Comparison of ENCODE assay signal across 25 cellular contexts in the genomic region with DNA sequence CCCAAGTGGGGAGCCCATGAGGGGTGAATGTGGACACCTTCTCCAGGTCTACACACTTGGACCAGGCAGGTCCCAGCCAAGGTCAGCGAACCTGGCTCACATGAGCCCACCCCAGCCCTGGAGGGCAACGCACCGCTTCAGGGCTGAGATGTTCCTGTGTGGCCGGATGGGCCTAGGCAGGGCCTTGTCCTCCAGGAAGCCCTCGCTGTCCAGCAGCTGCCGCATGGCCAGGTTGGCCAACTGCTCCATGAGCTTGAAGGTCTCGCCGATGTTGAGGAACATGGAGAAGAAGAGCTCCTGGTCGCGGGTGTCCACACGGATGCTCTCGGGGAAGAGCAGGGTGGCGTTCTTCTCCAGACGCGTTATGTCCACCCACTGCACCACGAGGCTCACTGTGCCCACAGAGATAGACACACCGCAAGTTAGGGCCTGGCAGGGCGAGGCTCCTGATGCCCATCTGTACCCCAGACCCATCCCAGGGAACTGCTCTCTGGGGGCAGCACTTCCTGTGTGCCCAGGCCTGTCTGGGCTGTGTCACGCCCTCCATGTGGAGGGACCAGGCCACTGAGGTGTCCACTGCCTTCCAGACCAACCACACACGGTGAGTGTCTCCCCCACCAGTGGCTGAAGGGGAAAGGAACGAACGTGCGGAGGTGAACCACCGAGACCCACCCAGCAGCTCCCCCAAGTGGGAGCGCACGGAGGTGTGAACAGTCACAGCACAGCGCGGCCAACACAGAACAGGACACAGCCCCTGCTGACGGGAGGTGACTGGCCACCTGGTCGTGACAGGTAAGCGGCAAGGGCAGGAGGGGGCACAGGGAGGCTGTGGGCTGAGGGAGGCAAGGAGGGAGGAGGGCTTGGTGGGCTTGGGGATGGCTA. TPM values are rescaled to one million over a fixed set of nuclear protein-coding genes. Genes with fewer than 3 reads are reported as not detected.
A peak's percentile ranks its signal among the peaks of the same experiment; 100 is the strongest.
DNase-seq lines count a peak whose midpoint lies in the region; ATAC-seq, FAIRE-seq and TF ChIP-seq lines count a peak whose summit lies in the region.
"Had no signal": no experiment of that assay in that cellular context is flagged by ENCODE, and none has a peak within 500 bp of the region (broad histone marks: within the 10 kb centered on the region; RNA-seq: fewer than 3 reads in every experiment).

No MANE protein-coding gene starts in this region.

- peaks cover 29% of the 10 kb centered on the region for H3K36me3 Mint-ChIP-seq in mesothelial cell of epicardium

- H3K79me1 ChIP-seq in IMR-90 (ENCODE audit: low read depth in 1 of 2, low read length in 2 of 2), result peaks cover 2 to 5% of the 10 kb centered on the region in 2 experiments; a peak in 1 of 4 replicates

- H3K4me1 ChIP-seq in IMR-90 (ENCODE audit: control insufficient read depth, insufficient read depth, low read length) (no peaks in the 10 kb centered on the region), K562 (replicated peaks in 1 of 2; ENCODE audit: control insufficient read depth in 2 of 2, insufficient read depth in 2 of 2, low read length in 2 of 2) (no peaks in the 10 kb centered on the region), suprapubic skin (no peaks in the 10 kb centered on the region)

- intact Hi-C loops in IMR-90 (cut with micrococcal nuclease) (no loop called here), K562 (cut with micrococcal nuclease) (no loop called here)

- no peaks in the 10 kb centered on the region for H3K27me3 Mint-ChIP-seq in mesothelial cell of epicardium (ENCODE audit: low read depth)
- H3K27me3 Mint-ChIP-seq: CD4-positive, alpha-beta memory T cell had no signal

- ATAC-seq in IMR-90 (ENCODE audit: low read depth) (no peak), K562 (peak; percentile 24; the same call in 1 of the 3 replicates)
- ATAC-seq: Panc1 had no signal

- H3K4me1 Mint-ChIP-seq in mesothelial cell of epicardium, result no peaks in the 10 kb centered on the region
- H3K4me1 Mint-ChIP-seq: CD4-positive, alpha-beta memory T cell had no signal

- H3K27ac ChIP-seq in IMR-90 (ENCODE audit: insufficient read depth, low read length) (no peak overlapping the region), K562 (ENCODE audit: extremely low read depth, low read depth, low read length) (no peak overlapping the region), suprapubic skin (no peak overlapping the region)
- H3K27ac ChIP-seq: GM23248, RWPE1 had no signal

- H3K79me2 ChIP-seq in K562 (ENCODE audit: control insufficient read depth, insufficient read depth, low read length), result no peaks in the 10 kb centered on the region

- H2AK9ac ChIP-seq in IMR-90 (replicated peaks; ENCODE audit: low read depth, low read length, poor library complexity), result peak overlapping the region; percentile 55

- no peak overlapping the region for H4K5ac ChIP-seq in IMR-90 (ENCODE audit: low read depth, low read length)

- H2BK15ac ChIP-seq in IMR-90 (ENCODE audit: low read depth, low read length), result no peak overlapping the region

- no peak overlapping the region for H3K14ac ChIP-seq in IMR-90 (replicated peaks; ENCODE audit: low read depth, low read length)

- TF ChIP-seq EP300 in K562 (IDR thresholded peaks at IDR 0.05; ENCODE audit: low read length) (no peak), suprapubic skin (IDR thresholded peaks at IDR 0.05) (no peak)

- H3K9me3 ChIP-seq in IMR-90 (ENCODE audit: control insufficient read depth, insufficient read depth, low read length), result no peaks in the 10 kb centered on the region
- no peaks in the 10 kb centered on the region for H3K9me3 ChIP-seq in K562 (replicated peaks; ENCODE audit: control insufficient read depth, insufficient read depth, low read depth, low read length)
- no peaks in the 10 kb centered on the region for H3K9me3 ChIP-seq in suprapubic skin

- TF ChIP-seq CTCF in IMR-90 (conservative IDR thresholded peaks at IDR 0.05; ENCODE audit: low read depth, low read length) (no peak), K562 (IDR thresholded peaks at IDR 0.05 in 2 of 3, conservative IDR thresholded peaks at IDR 0.05 in 1 of 3; ENCODE audit: insufficient read depth in 2 of 3, low read depth in 1 of 3, low read length in 3 of 3) (peak in 2 of 3 experiments; percentile 10 to 12; a peak in 2 of 6 replicates), mesothelial cell of epicardium (IDR thresholded peaks at IDR 0.05; ENCODE audit: unreplicated experiment) (no peak), suprapubic skin (IDR thresholded peaks at IDR 0.05) (no peak)

- dilution Hi-C loops in IMR-90 (cut with HindIII; ENCODE audit: low sequenced_read_pairs, unreplicated experiment), result no loop called here

- H3K27me3 ChIP-seq in IMR-90 (ENCODE audit: control insufficient read depth, insufficient read depth, low read length) (no peaks in the 10 kb centered on the region), K562 (ENCODE audit: control insufficient read depth in 2 of 2, insufficient read depth in 2 of 2, low read length in 2 of 2) (no peaks in the 10 kb centered on the region), suprapubic skin (no peaks in the 10 kb centered on the region)

- no peak for FAIRE-seq in K562 (lab: Jason Lieb, UNC)
- FAIRE-seq: GM18507, HTR-8/SVneo had no signal

- H3K9me1 ChIP-seq in IMR-90 (ENCODE audit: insufficient read depth, low read length) (no peaks in the 10 kb centered on the region), K562 (ENCODE audit: control insufficient read depth, insufficient read depth, low read length) (peaks cover 3% of the 10 kb centered on the region)

- H2BK20ac ChIP-seq in IMR-90 (ENCODE audit: low read depth, low read length), result no peak overlapping the region

- no peak overlapping the region for H3K4me3 Mint-ChIP-seq in mesothelial cell of epicardium
- H3K4me3 Mint-ChIP-seq: CD4-positive, alpha-beta memory T cell; HFFc6 had no signal

- no TSS peak for BruUV-seq in IMR-90 (replicated peaks; lab: Mats Ljungman, UMichigan)
- no TSS peak for BruUV-seq in K562 (replicated peaks; lab: Mats Ljungman, UMichigan)

- H4K91ac ChIP-seq in IMR-90 (ENCODE audit: insufficient read depth, low read depth, low read length), result no peak overlapping the region

- H3K9me3 Mint-ChIP-seq in mesothelial cell of epicardium, result no peaks in the 10 kb centered on the region
- H3K9me3 Mint-ChIP-seq: HFFc6 had no signal

- no peak for TF ChIP-seq RAD21 in IMR-90 (IDR thresholded peaks at IDR 0.05; ENCODE audit: low read length)
- no peak for TF ChIP-seq RAD21 in K562 (CRISPR knock-in tag; conservative IDR thresholded peaks at IDR 0.05 in 1 of 2, IDR thresholded peaks at IDR 0.05 in 1 of 2)

- H3K4me2 ChIP-seq in IMR-90 (ENCODE audit: low read depth, low read length), result no peak overlapping the region
- no peak overlapping the region for H3K4me2 ChIP-seq in K562 (ENCODE audit: insufficient read depth, low read length)

- no peak for TF ChIP-seq POLR2A in IMR-90 (IDR thresholded peaks at IDR 0.05; ENCODE audit: low read depth, low read length)
- TF ChIP-seq POLR2A in K562 (conservative IDR thresholded peaks at IDR 0.05), result no peak
- TF ChIP-seq POLR2A in suprapubic skin (IDR thresholded peaks at IDR 0.05), result no peak

- no peak overlapping the region for H3K23ac ChIP-seq in IMR-90 (ENCODE audit: low read depth, low read length)

- H2BK5ac ChIP-seq in IMR-90 (ENCODE audit: low read depth, low read length, poor library complexity, severe bottlenecking), result no peak overlapping the region

- H3K56ac ChIP-seq in IMR-90 (ENCODE audit: extremely low read depth, insufficient read depth, low read length), result no peak overlapping the region

- H3K27ac Mint-ChIP-seq in mesothelial cell of epicardium, result peak overlapping the region; percentile 12
- H3K27ac Mint-ChIP-seq: CD4-positive, alpha-beta memory T cell; HFFc6 had no signal

- no peak for DNase-seq in IMR-90
- DNase-seq in K562 (ENCODE audit: extremely low read depth in 1 of 4, low spot score in 3 of 4), result no peak
- no peak for DNase-seq in mesothelial cell of epicardium (ENCODE audit: low spot score in 2 of 2, unreplicated experiment in 2 of 2)
- DNase-seq in COLO668 (lab: John Stamatoyannopoulos, UW; ENCODE audit: unreplicated experiment), result no peak
- DNase-seq in NCI-H2227 (lab: John Stamatoyannopoulos, UW; ENCODE audit: unreplicated experiment), result no peak
- DNase-seq in suprapubic skin (ENCODE audit: low spot score in 2 of 2), result no peak
- DNase-seq in NCI-H2196 (lab: John Stamatoyannopoulos, UW; ENCODE audit: unreplicated experiment), result no peak
- DNase-seq: CD4-positive, alpha-beta memory T cell; DMS 273 treated with DMSO at 0.1 percent for 48 hours; DMS79; GM23248; H7; HFFc6; NCI-H1048; NCI-H1417; NCI-H1694; NCI-H2029 treated with DMSO at 0.1 percent for 48 hours; NCI-H226; NCI-H510A; NCI-H69; SHP77 had no signal

- H4K8ac ChIP-seq in IMR-90 (ENCODE audit: low read depth in 2 of 2, low read length in 2 of 2), result no peak overlapping the region

- no peak overlapping the region for H3K18ac ChIP-seq in IMR-90 (ENCODE audit: low read depth, low read length)

- 97% methylated on average over 16 of the region's 31 CpGs; no CpG with 5 or more reads in 1 of the 2 experiments for WGBS in IMR-90 (ENCODE audit: extremely low coverage in 2 of 2, insufficient read length in 1 of 2), 2 experiments
- 94% methylated on average over 21 of the region's 31 CpGs for WGBS in K562 (ENCODE audit: insufficient coverage, low coverage, missing lambda C conversion rate)
- 87% methylated on average over 11 of the region's 31 CpGs for WGBS in suprapubic skin

- in situ Hi-C loops in IMR-90 (cut with MboI; ENCODE audit: low sequenced_read_pairs), result no loop called here
- in situ Hi-C loops in K562 (cut with MboI), result no loop called here

- H4K20me1 ChIP-seq in IMR-90 (ENCODE audit: insufficient read depth, low read length), result no peaks in the 10 kb centered on the region
- 0 out of 2 replicates have a peak, but pooled peaks cover 7% of the 10 kb centered on the region for H4K20me1 ChIP-seq in K562 (replicated peaks; ENCODE audit: control insufficient read depth, insufficient read depth, low read length)

- H3K9ac ChIP-seq in IMR-90 (ENCODE audit: low read depth, low read length) (no peak overlapping the region), K562 (ENCODE audit: insufficient read depth in 1 of 2, low read depth in 2 of 2, low read length in 2 of 2) (peak overlapping the region in 1 of 2 experiments; percentile 27; a peak in 1 of 4 replicates)
- H3K9ac ChIP-seq: GM23248 had no signal

- no peak overlapping the region for H3K4ac ChIP-seq in IMR-90 (ENCODE audit: low read depth, low read length)

- POLR2A ChIA-PET in IMR-90 (lab: Charles Lee; ENCODE audit: unreplicated experiment) (no interaction called here), K562 (lab: Yijun Ruan, JAX) (interaction anchor here (0.7 to 1.1 kb wide), 3 partner anchors 23 to 46 kb away, joined by 3 read pairs; no protein-coding TSS in a partner anchor)

- no peak overlapping the region for H2AK5ac ChIP-seq in IMR-90 (ENCODE audit: low read depth, low read length)

- H2AFZ ChIP-seq in IMR-90 (replicated peaks; ENCODE audit: low read length, poor library complexity), result no peak overlapping the region
- H2AFZ ChIP-seq in K562 (ENCODE audit: low read depth, low read length), result no peak overlapping the region
- H2AFZ ChIP-seq: GM23248 had no signal

- H3K4me3 ChIP-seq in IMR-90 (ENCODE audit: insufficient read depth, low read depth, low read length), result no peak overlapping the region
- H3K4me3 ChIP-seq in K562, result no peak overlapping the region
- H3K4me3 ChIP-seq in suprapubic skin, result no peak overlapping the region
- H3K4me3 ChIP-seq: GM23248 had no signal

- H3K36me3 ChIP-seq in IMR-90 (ENCODE audit: control insufficient read depth, insufficient read depth, low read length) (peaks cover 81% of the 10 kb centered on the region), K562 (ENCODE audit: control insufficient read depth, insufficient read depth, low read length) (peaks cover 88% of the 10 kb centered on the region), suprapubic skin (peaks cover 99% of the 10 kb centered on the region)

- CTCF ChIA-PET in IMR-90 (lab: Yijun Ruan, JAX), result no interaction called here
- CTCF ChIA-PET in K562 (lab: Yijun Ruan, JAX; ENCODE audit: low intra/inter-chr PET ratio), result no interaction called here

- no peak overlapping the region for H2BK120ac ChIP-seq in IMR-90 (ENCODE audit: low read depth, low read length)

RNA-seq across cellular contexts. Expression of gene TBC1D9B, which starts 14.4 kb away (rescaled TPM):
- total RNA-seq in IMR-90 (2012; rRNA removed), result 18.3 and 58.6 TPM in 2 replicates
- 78.1 and 83.8 TPM in 2 replicates for polyA plus RNA-seq in IMR-90 (2012; rRNA removed)
- polyA plus RNA-seq in IMR-90 (2012; cell fraction: cytosol; rRNA removed), result 56.2 and 71.1 TPM in 2 replicates
- polyA plus RNA-seq in IMR-90 (2012; cell fraction: nucleus; rRNA removed; ENCODE audit: low replicate concordance), result 222 and 379 TPM in 2 replicates
- total RNA-seq in K562 (2011; cell fraction: chromatin; rRNA removed; ENCODE audit: low replicate concordance), result 150 and 367 TPM in 2 replicates
- total RNA-seq in K562 (2011; cell fraction: nucleolus; rRNA removed), result 181 and 203 TPM in 2 replicates
- 151 and 162 TPM in 2 replicates for total RNA-seq in K562 (2011; cell fraction: nucleoplasm; rRNA removed)
- 16.1 and 24.0 TPM in 2 replicates for total RNA-seq in K562 (2014; rRNA removed)
- total RNA-seq in K562 (2014; rRNA removed; fragmentation: Illumina TruSeq; extraction: Trizol), result 13.0 and 20.7 TPM in 2 replicates
- total RNA-seq in K562 (2015; rRNA removed; fragmentation: Illumina TruSeq; extraction: Trizol), result 35.8 and 36.6 TPM in 2 replicates
- 54.3 and 59.1 TPM in 2 replicates for total RNA-seq in K562 (2021)
- 33.5 and 46.0 TPM in 2 replicates for polyA plus RNA-seq in K562 (2011; rRNA removed)
- polyA plus RNA-seq in K562 (2011; cell fraction: cytosol; rRNA removed), result 29.6 and 41.6 TPM in 2 replicates
- polyA plus RNA-seq in K562 (2011; cell fraction: nucleus; rRNA removed), result 213 and 357 TPM in 2 replicates
- polyA plus RNA-seq in K562 (2012), result 42.8 and 54.1 TPM in 2 replicates
- 33.7 and 37.5 TPM in 2 replicates for polyA plus RNA-seq in K562 (2014; fragmentation: Illumina TruSeq; extraction: Trizol)
- 1 to 10 TPM; 2.9 to 4.2 TPM for polyA plus RNA-seq in K562 (2014; fragmentation: Nextera tagmentation; extraction: Ambion mirVana)
- polyA plus RNA-seq in K562 (2014; rRNA removed), result 43.7 and 51.0 TPM in 2 replicates
- polyA minus RNA-seq in K562 (2011; rRNA and poly(A)+ RNA removed), result 31.3 and 37.5 TPM in 2 replicates
- 31.0 and 44.1 TPM in 2 replicates for polyA minus RNA-seq in K562 (2011; cell fraction: cytosol; rRNA and poly(A)+ RNA removed)
- polyA minus RNA-seq in K562 (2011; cell fraction: nucleus; rRNA and poly(A)+ RNA removed), result 77.8 and 93.6 TPM in 2 replicates
- total RNA-seq in mesothelial cell of epicardium, result 131 to 139 TPM (median 139 TPM) in 3 replicates
- 100 to 1,000 TPM in 3 of 4 donors, 10 to 100 TPM in 1; 97.5 to 177 (median 116) TPM for total RNA-seq in suprapubic skin

RNA-seq across cellular contexts. Expression of gene MRNIP, which starts 34.7 kb away (rescaled TPM):
- total RNA-seq in IMR-90 (2012; rRNA removed) (6.6 and 7.2 TPM in 2 replicates), K562 (2014; rRNA removed) (16.8 and 22.7 TPM in 2 replicates), K562 (2014; rRNA removed; fragmentation: Illumina TruSeq; extraction: Trizol) (7.2 and 9.7 TPM in 2 replicates), K562 (2015; rRNA removed; fragmentation: Illumina TruSeq; extraction: Trizol) (10.4 and 12.2 TPM in 2 replicates), K562 (2021) (18.4 and 20.7 TPM in 2 replicates), mesothelial cell of epicardium (44.1 to 48.2 TPM (median 47.0 TPM) in 3 replicates), suprapubic skin (100 to 1,000 TPM in 1 of 4 donors, 10 to 100 TPM in 3; 11.6 to 102 (median 22.6) TPM)
- polyA plus RNA-seq in IMR-90 (2012; rRNA removed) (20.3 and 24.7 TPM in 2 replicates), K562 (2011; rRNA removed) (25.6 and 35.4 TPM in 2 replicates), K562 (2014; fragmentation: Illumina TruSeq; extraction: Trizol) (18.0 and 18.5 TPM in 2 replicates), K562 (2014; fragmentation: Nextera tagmentation; extraction: Ambion mirVana) (1 to 10 TPM; 3.6 to 6.2 TPM), K562 (2014; rRNA removed) (39.0 and 42.7 TPM in 2 replicates)
- 9.9 and 11.2 TPM in 2 replicates for polyA plus RNA-seq in IMR-90 (2012; cell fraction: cytosol; rRNA removed)
- polyA plus RNA-seq in IMR-90 (2012; cell fraction: nucleus; rRNA removed; ENCODE audit: low replicate concordance), result 140 and 168 TPM in 2 replicates
- total RNA-seq in K562 (2011; cell fraction: chromatin; rRNA removed; ENCODE audit: low replicate concordance), result 168 and 262 TPM in 2 replicates
- total RNA-seq in K562 (2011; cell fraction: nucleolus; rRNA removed), result 113 and 114 TPM in 2 replicates
- 118 and 124 TPM in 2 replicates for total RNA-seq in K562 (2011; cell fraction: nucleoplasm; rRNA removed)
- polyA plus RNA-seq in K562 (2011; cell fraction: cytosol; rRNA removed), result 18.4 and 20.1 TPM in 2 replicates
- 148 and 191 TPM in 2 replicates for polyA plus RNA-seq in K562 (2011; cell fraction: nucleus; rRNA removed)
- 18.9 and 21.4 TPM in 2 replicates for polyA plus RNA-seq in K562 (2012)
- polyA minus RNA-seq in K562 (2011; rRNA and poly(A)+ RNA removed), result 8.8 and 10.6 TPM in 2 replicates
- 5.3 and 8.0 TPM in 2 replicates for polyA minus RNA-seq in K562 (2011; cell fraction: cytosol; rRNA and poly(A)+ RNA removed)
- polyA minus RNA-seq in K562 (2011; cell fraction: nucleus; rRNA and poly(A)+ RNA removed), result 21.1 and 26.9 TPM in 2 replicates

Comparison
In these comparisons a context has a peak if more than half of its experiments do, and no peak if none do; other contexts are left out.
1. CTCF ChIP-seq: peak in K562 (2 of 3); none in IMR-90 (single experiment), mesothelial cell of epicardium (single experiment) and suprapubic skin (0 of 2).